1 cellular context compared by ENCODE assay signal in the genomic region with DNA sequence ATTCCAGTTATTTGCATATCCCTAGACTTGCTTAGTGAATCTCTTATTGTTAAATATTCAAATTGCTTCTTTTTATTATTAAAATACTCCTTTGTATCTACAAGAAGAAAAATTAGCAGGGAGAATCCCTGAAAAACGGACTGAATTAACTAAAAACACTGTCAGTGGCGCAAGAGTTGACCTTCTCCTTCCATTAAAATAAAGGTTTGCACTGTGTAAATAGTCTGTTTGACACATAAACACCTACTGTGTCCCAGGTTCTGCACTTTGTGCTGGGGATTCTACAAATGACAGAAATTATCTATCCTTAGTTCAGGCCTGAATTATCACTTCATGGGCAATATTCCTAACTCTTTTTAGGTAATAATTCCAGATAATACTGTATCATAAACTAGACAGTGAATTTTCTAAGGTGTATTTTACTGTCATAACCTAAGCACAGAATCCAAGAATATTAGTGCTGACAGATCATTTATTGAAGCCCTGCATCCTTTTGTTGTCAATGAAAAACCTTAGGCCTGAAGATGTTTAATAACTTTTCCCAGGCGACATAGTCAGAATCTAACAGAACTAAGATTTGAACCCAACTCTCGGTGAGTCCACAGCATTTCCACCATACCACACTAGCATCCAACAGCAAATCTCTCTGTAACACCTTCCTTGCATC.
TF ChIP-seq lines count a peak whose summit lies in the region.

No MANE protein-coding gene starts in this region.

TF ChIP-seq in HepG2, 621 proteins besides CTCF, POLR2A, EP300 and RAD21 (continued from another document and continues in another):
- TF ChIP-seq HNRNPH1 (optimal IDR thresholded peaks at IDR 0.05; ENCODE audit: low read depth, low read length) (no peak), PAWR (CRISPR knock-in tag; IDR thresholded peaks at IDR 0.05; ENCODE audit: borderline replicate concordance) (no peak), HOXD1 (CRISPR knock-in tag; IDR thresholded peaks at IDR 0.05) (no peak), TRIM24 (CRISPR knock-in tag; IDR thresholded peaks at IDR 0.05) (no peak; the same call in 1 of the 2 replicates), ZNF160 (CRISPR knock-in tag; IDR thresholded peaks at IDR 0.05) (no peak), MEIS1 (CRISPR knock-in tag; IDR thresholded peaks at IDR 0.05; ENCODE audit: borderline replicate concordance) (0 out of 2 replicates have a peak, but pooled peaks have one; percentile 43), ZNF33B (CRISPR knock-in tag; IDR thresholded peaks at IDR 0.05) (no peak), ZNF556 (CRISPR knock-in tag; IDR thresholded peaks at IDR 0.05; ENCODE audit: borderline replicate concordance) (no peak), NR2F2 (IDR thresholded peaks at IDR 0.05; ENCODE audit: borderline replicate concordance, low read depth) (peak; percentile 72; the same call in 1 of the 2 replicates), NR3C1 (CRISPR knock-in tag; IDR thresholded peaks at IDR 0.05) (no peak), SRY (CRISPR knock-in tag; IDR thresholded peaks at IDR 0.05) (no peak), EED (CRISPR knock-in tag; IDR thresholded peaks at IDR 0.05) (no peak), ZNF274 (CRISPR knock-in tag; IDR thresholded peaks at IDR 0.05) (no peak), POLR2AphosphoS5 (IDR thresholded peaks at IDR 0.05; ENCODE audit: low read depth, low read length) (no peak), ARID2 (CRISPR knock-in tag; IDR thresholded peaks at IDR 0.05; ENCODE audit: borderline replicate concordance) (no peak), ZNF430 (CRISPR knock-in tag; IDR thresholded peaks at IDR 0.05) (no peak), ELF1 (CRISPR knock-in tag; IDR thresholded peaks at IDR 0.05) (no peak), ZBTB7A (CRISPR knock-in tag; IDR thresholded peaks at IDR 0.05) (no peak), NR2F1 (CRISPR knock-in tag; IDR thresholded peaks at IDR 0.05) (peak; percentile 55 to 69; a peak in 2 of 4 replicates), NCOA5 (CRISPR knock-in tag; IDR thresholded peaks at IDR 0.05) (no peak), ZNF441 (CRISPR knock-in tag; IDR thresholded peaks at IDR 0.05; ENCODE audit: borderline replicate concordance) (no peak), ZNF552 (CRISPR knock-in tag; IDR thresholded peaks at IDR 0.05; ENCODE audit: borderline replicate concordance) (no peak), ZFP90 (CRISPR knock-in tag; IDR thresholded peaks at IDR 0.05; ENCODE audit: borderline replicate concordance) (no peak), SP1 (IDR thresholded peaks at IDR 0.05) (no peak), SP1 (CRISPR knock-in tag; IDR thresholded peaks at IDR 0.05) (no peak), TP53 (CRISPR knock-in tag; conservative IDR thresholded peaks at IDR 0.05) (no peak), ARNT2 (CRISPR knock-in tag; IDR thresholded peaks at IDR 0.05; ENCODE audit: low read depth) (no peak), ZNF713 (CRISPR knock-in tag; IDR thresholded peaks at IDR 0.05) (no peak), PITX1 (CRISPR knock-in tag; IDR thresholded peaks at IDR 0.05) (no peak), RARG (CRISPR knock-in tag; IDR thresholded peaks at IDR 0.05; ENCODE audit: low read depth) (no peak), ZNF451 (CRISPR knock-in tag; IDR thresholded peaks at IDR 0.05) (no peak), ZC3H4 (CRISPR knock-in tag; IDR thresholded peaks at IDR 0.05; ENCODE audit: borderline replicate concordance) (no peak), THYN1 (CRISPR knock-in tag; IDR thresholded peaks at IDR 0.05; ENCODE audit: borderline replicate concordance, low read depth) (no peak), EEA1 (CRISPR knock-in tag; IDR thresholded peaks at IDR 0.05; ENCODE audit: borderline replicate concordance) (no peak), HMG20A (CRISPR knock-in tag; IDR thresholded peaks at IDR 0.05; ENCODE audit: borderline replicate concordance) (peak; percentile 62; the same call in 1 of the 2 replicates), ZKSCAN1 (IDR thresholded peaks at IDR 0.05; ENCODE audit: low read length) (peak; percentile 96), RXRA (CRISPR knock-in tag; IDR thresholded peaks at IDR 0.05) (no peak), SP140L (CRISPR knock-in tag; IDR thresholded peaks at IDR 0.05; ENCODE audit: borderline replicate concordance) (no peak), ZNF224 (CRISPR knock-in tag; IDR thresholded peaks at IDR 0.05) (no peak), SALL1 (CRISPR knock-in tag; IDR thresholded peaks at IDR 0.05) (peak; percentile 19; the same call in 1 of the 2 replicates), RCOR2 (CRISPR knock-in tag; IDR thresholded peaks at IDR 0.05) (0 out of 2 replicates have a peak, but pooled peaks have one; percentile 30), ZSCAN21 (CRISPR knock-in tag; IDR thresholded peaks at IDR 0.05; ENCODE audit: borderline replicate concordance) (no peak), MEF2D (CRISPR knock-in tag; IDR thresholded peaks at IDR 0.05) (no peak)
- TF ChIP-seq, protein P1, sequence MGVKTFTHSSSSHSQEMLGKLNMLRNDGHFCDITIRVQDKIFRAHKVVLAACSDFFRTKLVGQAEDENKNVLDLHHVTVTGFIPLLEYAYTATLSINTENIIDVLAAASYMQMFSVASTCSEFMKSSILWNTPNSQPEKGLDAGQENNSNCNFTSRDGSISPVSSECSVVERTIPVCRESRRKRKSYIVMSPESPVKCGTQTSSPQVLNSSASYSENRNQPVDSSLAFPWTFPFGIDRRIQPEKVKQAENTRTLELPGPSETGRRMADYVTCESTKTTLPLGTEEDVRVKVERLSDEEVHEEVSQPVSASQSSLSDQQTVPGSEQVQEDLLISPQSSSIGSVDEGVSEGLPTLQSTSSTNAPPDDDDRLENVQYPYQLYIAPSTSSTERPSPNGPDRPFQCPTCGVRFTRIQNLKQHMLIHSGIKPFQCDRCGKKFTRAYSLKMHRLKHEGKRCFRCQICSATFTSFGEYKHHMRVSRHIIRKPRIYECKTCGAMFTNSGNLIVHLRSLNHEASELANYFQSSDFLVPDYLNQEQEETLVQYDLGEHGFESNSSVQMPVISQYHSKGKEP (CRISPR knock-in tag; IDR thresholded peaks at IDR 0.05) = no peak
- TF ChIP-seq, protein P2, sequence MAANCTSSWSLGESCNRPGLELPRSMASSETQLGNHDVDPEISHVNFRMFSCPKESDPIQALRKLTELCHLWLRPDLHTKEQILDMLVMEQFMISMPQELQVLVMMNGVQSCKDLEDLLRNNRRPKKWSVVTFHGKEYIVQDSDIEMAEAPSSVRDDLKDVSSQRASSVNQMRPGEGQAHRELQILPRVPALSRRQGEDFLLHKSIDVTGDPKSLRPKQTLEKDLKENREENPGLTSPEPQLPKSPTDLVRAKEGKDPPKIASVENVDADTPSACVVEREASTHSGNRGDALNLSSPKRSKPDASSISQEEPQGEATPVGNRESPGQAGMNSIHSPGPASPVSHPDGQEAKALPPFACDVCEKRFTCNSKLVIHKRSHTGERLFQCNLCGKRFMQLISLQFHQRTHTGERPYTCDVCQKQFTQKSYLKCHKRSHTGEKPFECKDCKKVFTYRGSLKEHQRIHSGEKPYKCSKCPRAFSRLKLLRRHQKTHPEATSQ (CRISPR knock-in tag; IDR thresholded peaks at IDR 0.05; ENCODE audit: borderline replicate concordance) = no peak
- TF ChIP-seq, protein P3, sequence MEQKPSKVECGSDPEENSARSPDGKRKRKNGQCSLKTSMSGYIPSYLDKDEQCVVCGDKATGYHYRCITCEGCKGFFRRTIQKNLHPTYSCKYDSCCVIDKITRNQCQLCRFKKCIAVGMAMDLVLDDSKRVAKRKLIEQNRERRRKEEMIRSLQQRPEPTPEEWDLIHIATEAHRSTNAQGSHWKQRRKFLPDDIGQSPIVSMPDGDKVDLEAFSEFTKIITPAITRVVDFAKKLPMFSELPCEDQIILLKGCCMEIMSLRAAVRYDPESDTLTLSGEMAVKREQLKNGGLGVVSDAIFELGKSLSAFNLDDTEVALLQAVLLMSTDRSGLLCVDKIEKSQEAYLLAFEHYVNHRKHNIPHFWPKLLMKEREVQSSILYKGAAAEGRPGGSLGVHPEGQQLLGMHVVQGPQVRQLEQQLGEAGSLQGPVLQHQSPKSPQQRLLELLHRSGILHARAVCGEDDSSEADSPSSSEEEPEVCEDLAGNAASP (CRISPR knock-in tag; IDR thresholded peaks at IDR 0.05; ENCODE audit: borderline replicate concordance) = 0 out of 2 replicates have a peak, but pooled peaks have one; percentile 18
- TF ChIP-seq, protein P4, sequence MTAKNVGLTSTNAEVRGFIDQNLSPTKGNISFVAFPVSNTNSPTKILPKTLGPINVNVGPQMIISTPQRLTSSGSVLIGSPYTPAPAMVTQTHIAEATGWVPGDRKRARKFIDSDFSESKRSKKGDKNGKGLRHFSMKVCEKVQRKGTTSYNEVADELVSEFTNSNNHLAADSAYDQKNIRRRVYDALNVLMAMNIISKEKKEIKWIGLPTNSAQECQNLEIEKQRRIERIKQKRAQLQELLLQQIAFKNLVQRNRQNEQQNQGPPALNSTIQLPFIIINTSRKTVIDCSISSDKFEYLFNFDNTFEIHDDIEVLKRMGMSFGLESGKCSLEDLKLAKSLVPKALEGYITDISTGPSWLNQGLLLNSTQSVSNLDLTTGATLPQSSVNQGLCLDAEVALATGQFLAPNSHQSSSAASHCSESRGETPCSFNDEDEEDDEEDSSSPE (CRISPR knock-in tag; IDR thresholded peaks at IDR 0.05) = no peak
- TF ChIP-seq, protein P5, sequence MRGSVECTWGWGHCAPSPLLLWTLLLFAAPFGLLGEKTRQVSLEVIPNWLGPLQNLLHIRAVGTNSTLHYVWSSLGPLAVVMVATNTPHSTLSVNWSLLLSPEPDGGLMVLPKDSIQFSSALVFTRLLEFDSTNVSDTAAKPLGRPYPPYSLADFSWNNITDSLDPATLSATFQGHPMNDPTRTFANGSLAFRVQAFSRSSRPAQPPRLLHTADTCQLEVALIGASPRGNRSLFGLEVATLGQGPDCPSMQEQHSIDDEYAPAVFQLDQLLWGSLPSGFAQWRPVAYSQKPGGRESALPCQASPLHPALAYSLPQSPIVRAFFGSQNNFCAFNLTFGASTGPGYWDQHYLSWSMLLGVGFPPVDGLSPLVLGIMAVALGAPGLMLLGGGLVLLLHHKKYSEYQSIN (CRISPR knock-in tag; IDR thresholded peaks at IDR 0.05; ENCODE audit: borderline replicate concordance) = no peak
- TF ChIP-seq, protein P6, sequence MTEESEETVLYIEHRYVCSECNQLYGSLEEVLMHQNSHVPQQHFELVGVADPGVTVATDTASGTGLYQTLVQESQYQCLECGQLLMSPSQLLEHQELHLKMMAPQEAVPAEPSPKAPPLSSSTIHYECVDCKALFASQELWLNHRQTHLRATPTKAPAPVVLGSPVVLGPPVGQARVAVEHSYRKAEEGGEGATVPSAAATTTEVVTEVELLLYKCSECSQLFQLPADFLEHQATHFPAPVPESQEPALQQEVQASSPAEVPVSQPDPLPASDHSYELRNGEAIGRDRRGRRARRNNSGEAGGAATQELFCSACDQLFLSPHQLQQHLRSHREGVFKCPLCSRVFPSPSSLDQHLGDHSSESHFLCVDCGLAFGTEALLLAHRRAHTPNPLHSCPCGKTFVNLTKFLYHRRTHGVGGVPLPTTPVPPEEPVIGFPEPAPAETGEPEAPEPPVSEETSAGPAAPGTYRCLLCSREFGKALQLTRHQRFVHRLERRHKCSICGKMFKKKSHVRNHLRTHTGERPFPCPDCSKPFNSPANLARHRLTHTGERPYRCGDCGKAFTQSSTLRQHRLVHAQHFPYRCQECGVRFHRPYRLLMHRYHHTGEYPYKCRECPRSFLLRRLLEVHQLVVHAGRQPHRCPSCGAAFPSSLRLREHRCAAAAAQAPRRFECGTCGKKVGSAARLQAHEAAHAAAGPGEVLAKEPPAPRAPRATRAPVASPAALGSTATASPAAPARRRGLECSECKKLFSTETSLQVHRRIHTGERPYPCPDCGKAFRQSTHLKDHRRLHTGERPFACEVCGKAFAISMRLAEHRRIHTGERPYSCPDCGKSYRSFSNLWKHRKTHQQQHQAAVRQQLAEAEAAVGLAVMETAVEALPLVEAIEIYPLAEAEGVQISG (CRISPR knock-in tag; IDR thresholded peaks at IDR 0.05) = no peak
- TF ChIP-seq, protein P7, sequence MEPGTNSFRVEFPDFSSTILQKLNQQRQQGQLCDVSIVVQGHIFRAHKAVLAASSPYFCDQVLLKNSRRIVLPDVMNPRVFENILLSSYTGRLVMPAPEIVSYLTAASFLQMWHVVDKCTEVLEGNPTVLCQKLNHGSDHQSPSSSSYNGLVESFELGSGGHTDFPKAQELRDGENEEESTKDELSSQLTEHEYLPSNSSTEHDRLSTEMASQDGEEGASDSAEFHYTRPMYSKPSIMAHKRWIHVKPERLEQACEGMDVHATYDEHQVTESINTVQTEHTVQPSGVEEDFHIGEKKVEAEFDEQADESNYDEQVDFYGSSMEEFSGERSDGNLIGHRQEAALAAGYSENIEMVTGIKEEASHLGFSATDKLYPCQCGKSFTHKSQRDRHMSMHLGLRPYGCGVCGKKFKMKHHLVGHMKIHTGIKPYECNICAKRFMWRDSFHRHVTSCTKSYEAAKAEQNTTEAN (CRISPR knock-in tag; conservative IDR thresholded peaks at IDR 0.05) = 0 out of 2 replicates have a peak, but pooled peaks have one; percentile 39
- TF ChIP-seq, protein P8, sequence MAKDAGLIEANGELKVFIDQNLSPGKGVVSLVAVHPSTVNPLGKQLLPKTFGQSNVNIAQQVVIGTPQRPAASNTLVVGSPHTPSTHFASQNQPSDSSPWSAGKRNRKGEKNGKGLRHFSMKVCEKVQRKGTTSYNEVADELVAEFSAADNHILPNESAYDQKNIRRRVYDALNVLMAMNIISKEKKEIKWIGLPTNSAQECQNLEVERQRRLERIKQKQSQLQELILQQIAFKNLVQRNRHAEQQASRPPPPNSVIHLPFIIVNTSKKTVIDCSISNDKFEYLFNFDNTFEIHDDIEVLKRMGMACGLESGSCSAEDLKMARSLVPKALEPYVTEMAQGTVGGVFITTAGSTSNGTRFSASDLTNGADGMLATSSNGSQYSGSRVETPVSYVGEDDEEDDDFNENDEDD (CRISPR knock-in tag; IDR thresholded peaks at IDR 0.05; ENCODE audit: borderline replicate concordance) = no peak
- TF ChIP-seq, protein P9, sequence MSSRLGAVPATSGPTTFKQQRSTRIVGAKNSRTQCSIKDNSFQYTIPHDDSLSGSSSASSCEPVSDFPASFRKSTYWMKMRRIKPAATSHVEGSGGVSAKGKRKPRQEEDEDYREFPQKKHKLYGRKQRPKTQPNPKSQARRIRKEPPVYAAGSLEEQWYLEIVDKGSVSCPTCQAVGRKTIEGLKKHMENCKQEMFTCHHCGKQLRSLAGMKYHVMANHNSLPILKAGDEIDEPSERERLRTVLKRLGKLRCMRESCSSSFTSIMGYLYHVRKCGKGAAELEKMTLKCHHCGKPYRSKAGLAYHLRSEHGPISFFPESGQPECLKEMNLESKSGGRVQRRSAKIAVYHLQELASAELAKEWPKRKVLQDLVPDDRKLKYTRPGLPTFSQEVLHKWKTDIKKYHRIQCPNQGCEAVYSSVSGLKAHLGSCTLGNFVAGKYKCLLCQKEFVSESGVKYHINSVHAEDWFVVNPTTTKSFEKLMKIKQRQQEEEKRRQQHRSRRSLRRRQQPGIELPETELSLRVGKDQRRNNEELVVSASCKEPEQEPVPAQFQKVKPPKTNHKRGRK (CRISPR knock-in tag; IDR thresholded peaks at IDR 0.05) = no peak
- TF ChIP-seq, protein P10, sequence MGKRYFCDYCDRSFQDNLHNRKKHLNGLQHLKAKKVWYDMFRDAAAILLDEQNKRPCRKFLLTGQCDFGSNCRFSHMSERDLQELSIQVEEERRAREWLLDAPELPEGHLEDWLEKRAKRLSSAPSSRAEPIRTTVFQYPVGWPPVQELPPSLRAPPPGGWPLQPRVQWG (CRISPR knock-in tag; IDR thresholded peaks at IDR 0.05; ENCODE audit: borderline replicate concordance, low read depth) = no peak
- TF ChIP-seq, protein P11, sequence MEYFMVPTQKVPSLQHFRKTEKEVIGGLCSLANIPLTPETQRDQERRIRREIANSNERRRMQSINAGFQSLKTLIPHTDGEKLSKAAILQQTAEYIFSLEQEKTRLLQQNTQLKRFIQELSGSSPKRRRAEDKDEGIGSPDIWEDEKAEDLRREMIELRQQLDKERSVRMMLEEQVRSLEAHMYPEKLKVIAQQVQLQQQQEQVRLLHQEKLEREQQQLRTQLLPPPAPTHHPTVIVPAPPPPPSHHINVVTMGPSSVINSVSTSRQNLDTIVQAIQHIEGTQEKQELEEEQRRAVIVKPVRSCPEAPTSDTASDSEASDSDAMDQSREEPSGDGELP (IDR thresholded peaks at IDR 0.05; ENCODE audit: borderline replicate concordance, low read depth) = no peak
